In the genomic region with DNA sequence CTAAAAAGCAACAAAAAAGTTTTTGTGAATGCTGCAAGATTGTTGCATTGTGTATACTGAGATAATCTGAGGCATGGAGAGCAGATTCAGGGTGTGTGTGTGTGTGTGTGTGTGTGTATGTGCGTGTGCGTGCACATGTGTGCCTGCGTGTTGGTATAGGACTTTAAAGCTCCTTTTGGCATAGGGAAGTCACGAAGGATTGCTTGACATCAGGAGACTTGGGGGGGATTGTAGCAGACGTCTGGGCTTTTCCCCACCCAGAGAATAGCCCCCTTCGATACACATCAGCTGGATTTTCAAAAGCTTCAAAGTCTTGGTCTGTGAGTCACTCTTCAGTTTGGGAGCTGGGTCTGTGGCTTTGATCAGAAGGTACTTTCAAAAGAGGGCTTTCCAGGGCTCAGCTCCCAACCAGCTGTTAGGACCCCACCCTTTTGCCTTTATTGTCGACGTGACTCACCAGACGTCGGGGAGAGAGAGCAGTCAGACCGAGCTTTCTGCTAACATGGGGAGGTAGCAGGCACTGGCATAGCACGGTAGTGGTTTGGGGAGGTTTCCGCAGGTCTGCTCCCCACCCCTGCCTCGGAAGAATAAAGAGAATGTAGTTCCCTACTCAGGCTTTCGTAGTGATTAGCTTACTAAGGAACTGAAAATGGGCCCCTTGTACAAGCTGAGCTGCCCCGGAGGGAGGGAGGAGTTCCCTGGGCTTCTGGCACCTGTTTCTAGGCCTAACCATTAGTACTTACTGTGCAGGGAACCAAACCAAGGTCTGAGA, we compare ENCODE assay signal across 8 cellular contexts. TPM values are rescaled to one million over a fixed set of nuclear protein-coding genes. Genes with fewer than 3 reads are reported as not detected.
DNase-seq lines count a peak whose midpoint lies in the region; ATAC-seq, FAIRE-seq and TF ChIP-seq lines count a peak whose summit lies in the region.

No MANE protein-coding gene starts in this region.

- intact Hi-C loops in endothelial cell of umbilical vein (cut with micrococcal nuclease): no loop called here
- intact Hi-C loops in ovary (cut with DNase I): loop anchor here (5.0 to 10.0 kb wide), 4 partner anchors 43 to 267 kb away; no protein-coding TSS in a partner anchor

- H3K27me3 ChIP-seq in endothelial cell of umbilical vein (ENCODE audit: control insufficient read depth in 2 of 2, insufficient read depth in 2 of 2, low read length in 2 of 2) (no peaks in the 10 kb centered on the region), ovary (no peaks in the 10 kb centered on the region)

- H3K9me1 ChIP-seq in endothelial cell of umbilical vein (replicated peaks; ENCODE audit: control insufficient read depth, extremely low read depth, insufficient read depth, low read length): no peaks in the 10 kb centered on the region

- 34 to 55% (median 52%) methylated on average over 16 of the region's 16 CpGs for WGBS in ovary, 3 donors

- peaks cover 56% of the 10 kb centered on the region for H3K4me1 Mint-ChIP-seq in activated CD8-positive, alpha-beta T cell treated with anti-CD3 and anti-CD28 coated beads, Interleukin-2, amount 10 ng/mL, durations not matched to agents 7 days and 5 days (ENCODE audit: low read depth)
- peaks cover 42% of the 10 kb centered on the region for H3K4me1 Mint-ChIP-seq in type B pancreatic cell (ENCODE audit: unreplicated experiment)

- H3K4me3 Mint-ChIP-seq in activated CD8-positive, alpha-beta T cell treated with anti-CD3 and anti-CD28 coated beads, Interleukin-2, amount 10 ng/mL, durations not matched to agents 7 days and 5 days: peak overlapping the region; percentile 91
- H3K4me3 Mint-ChIP-seq in type B pancreatic cell: peak overlapping the region; percentile 78

- peak overlapping the region; percentile 98 for H3K9ac ChIP-seq in endothelial cell of umbilical vein (replicated peaks; ENCODE audit: extremely low read depth, insufficient read depth, low read length)

- peak; percentile 90 for DNase-seq in EL
- DNase-seq in M059J (ENCODE audit: low read depth): peak; percentile 91
- peak; percentile 82 for DNase-seq in activated CD8-positive, alpha-beta T cell treated with anti-CD3 and anti-CD28 coated beads, Interleukin-2, amount 10 ng/mL, durations not matched to agents 7 days and 5 days
- peak; percentile 76 for DNase-seq in endothelial cell of umbilical vein (ENCODE audit: low read depth, low spot score)
- peak in 3 of 5 donors; percentile 34 to 69 (median 40) for DNase-seq in ovary
- no peak for DNase-seq in type B pancreatic cell (ENCODE audit: extremely low spot score, unreplicated experiment)
- no peak for DNase-seq in NCI-H1436 treated with DMSO at 0.1 percent for 48 hours (lab: John Stamatoyannopoulos, UW)

- H3K36me3 ChIP-seq in endothelial cell of umbilical vein (ENCODE audit: control insufficient read depth in 2 of 2, extremely low read depth in 1 of 2, insufficient read depth in 2 of 2, low read length in 2 of 2): peaks cover 4 to 8% of the 10 kb centered on the region in 2 experiments
- no peaks in the 10 kb centered on the region for H3K36me3 ChIP-seq in ovary

- no peaks in the 10 kb centered on the region for H3K27me3 Mint-ChIP-seq in activated CD8-positive, alpha-beta T cell treated with anti-CD3 and anti-CD28 coated beads, Interleukin-2, amount 10 ng/mL, durations not matched to agents 7 days and 5 days (ENCODE audit: low read depth)
- peaks cover 40% of the 10 kb centered on the region for H3K27me3 Mint-ChIP-seq in type B pancreatic cell

- dilution Hi-C loops in endothelial cell of umbilical vein (cut with MboI; ENCODE audit: extremely low pct_ligation_motif_present, low sequenced_read_pairs): no loop called here

- H3K27ac ChIP-seq in endothelial cell of umbilical vein (ENCODE audit: insufficient read depth, low read depth, low read length): peak overlapping the region; percentile 100
- peak overlapping the region; percentile 13 to 94 for H3K27ac ChIP-seq in ovary

- H3K4me2 ChIP-seq in endothelial cell of umbilical vein (ENCODE audit: insufficient read depth, low read length): peak overlapping the region; percentile 96

- H4K20me1 ChIP-seq in endothelial cell of umbilical vein (replicated peaks; ENCODE audit: control insufficient read depth, extremely low read depth, insufficient read depth, low read length): no peaks in the 10 kb centered on the region

- CTCF ChIA-PET in activated CD8-positive, alpha-beta T cell treated with anti-CD3 and anti-CD28 coated beads, Interleukin-2, amount 10 ng/mL, durations not matched to agents 7 days and 5 days (lab: Charles Lee): interaction anchor here (0.8 to 13.2 kb wide), 21 partner anchors 16 to 350 kb away, joined by 3 to 272 read pairs (median 11); no protein-coding TSS in a partner anchor
- CTCF ChIA-PET in endothelial cell of umbilical vein (lab: Charles Lee): interaction anchor here (0.8 to 13.6 kb wide), 13 partner anchors 7 to 272 kb away, joined by 3 to 327 read pairs (median 4); no protein-coding TSS in a partner anchor

- POLR2A ChIA-PET in activated CD8-positive, alpha-beta T cell treated with anti-CD3 and anti-CD28 coated beads, Interleukin-2, amount 10 ng/mL, durations not matched to agents 7 days and 5 days (lab: Charles Lee): interaction anchor here (0.6 to 13.1 kb wide), 25 partner anchors 8 to 308 kb away, joined by 3 to 737 read pairs (median 5); no protein-coding TSS in a partner anchor
- POLR2A ChIA-PET in endothelial cell of umbilical vein (lab: Charles Lee): interaction anchor here (0.9 to 5.0 kb wide), 2 partner anchors 39 to 42 kb away, joined by 4 to 46 read pairs; no protein-coding TSS in a partner anchor

- no TSS peak for BruUV-seq in endothelial cell of umbilical vein (replicated peaks; lab: Mats Ljungman, UMichigan)

- TF ChIP-seq POLR2A in endothelial cell of umbilical vein (IDR thresholded peaks at IDR 0.05; ENCODE audit: low read depth, low read length) (peak; percentile 65), ovary (IDR thresholded peaks at IDR 0.05) (no peak)

- H3K36me3 Mint-ChIP-seq in activated CD8-positive, alpha-beta T cell treated with anti-CD3 and anti-CD28 coated beads, Interleukin-2, amount 10 ng/mL, durations not matched to agents 7 days and 5 days (ENCODE audit: low read depth): peaks cover 75% of the 10 kb centered on the region
- H3K36me3 Mint-ChIP-seq in type B pancreatic cell: peaks cover 12% of the 10 kb centered on the region

- H3K9me3 Mint-ChIP-seq in activated CD8-positive, alpha-beta T cell treated with anti-CD3 and anti-CD28 coated beads, Interleukin-2, amount 10 ng/mL, durations not matched to agents 7 days and 5 days (ENCODE audit: insufficient read depth): no peaks in the 10 kb centered on the region
- no peaks in the 10 kb centered on the region for H3K9me3 Mint-ChIP-seq in type B pancreatic cell

- ATAC-seq in GM21619 (IDR thresholded peaks at IDR 0.05; ENCODE audit: unreplicated experiment): peak; percentile 41
- ATAC-seq in activated CD8-positive, alpha-beta T cell treated with anti-CD3 and anti-CD28 coated beads, Interleukin-2, amount 10 ng/mL, durations not matched to agents 7 days and 5 days: peak; percentile 16

- no peak for TF ChIP-seq EP300 in ovary (IDR thresholded peaks at IDR 0.05)

- no peak for TF ChIP-seq CTCF in endothelial cell of umbilical vein (IDR thresholded peaks at IDR 0.05; ENCODE audit: extremely low read depth in 1 of 2, insufficient read depth in 1 of 2, low read depth in 1 of 2, low read length in 2 of 2)
- TF ChIP-seq CTCF in ovary (IDR thresholded peaks at IDR 0.05): no peak
- no peak for TF ChIP-seq CTCF in type B pancreatic cell (conservative IDR thresholded peaks at IDR 0.05)

- peak overlapping the region; percentile 94 for H3K27ac Mint-ChIP-seq in activated CD8-positive, alpha-beta T cell treated with anti-CD3 and anti-CD28 coated beads, Interleukin-2, amount 10 ng/mL, durations not matched to agents 7 days and 5 days
- H3K27ac Mint-ChIP-seq in type B pancreatic cell: peak overlapping the region; percentile 17

- no peaks in the 10 kb centered on the region for H3K9me3 ChIP-seq in endothelial cell of umbilical vein (replicated peaks; ENCODE audit: control insufficient read depth, insufficient read depth, low read length)
- H3K9me3 ChIP-seq in ovary: no peaks in the 10 kb centered on the region

- FAIRE-seq in endothelial cell of umbilical vein (lab: Jason Lieb, UNC): peak; percentile 83

- no peak overlapping the region for H2AFZ ChIP-seq in endothelial cell of umbilical vein (ENCODE audit: low read depth, low read length)

- H3K4me3 ChIP-seq in endothelial cell of umbilical vein (replicated peaks in 1 of 3; ENCODE audit: insufficient read depth in 1 of 3, low read depth in 1 of 3, low read length in 3 of 3): peak overlapping the region in 2 of 3 experiments; percentile 20 to 41
- no peak overlapping the region for H3K4me3 ChIP-seq in ovary

- peaks cover 52% of the 10 kb centered on the region for H3K79me2 ChIP-seq in endothelial cell of umbilical vein (ENCODE audit: control insufficient read depth, insufficient read depth, low read length)

- H3K4me1 ChIP-seq in endothelial cell of umbilical vein (ENCODE audit: control insufficient read depth, extremely low read depth, insufficient read depth, low read length) (peaks cover 61% of the 10 kb centered on the region), ovary (ENCODE audit: insufficient read depth) (peaks cover 7% of the 10 kb centered on the region)

TF ChIP-seq in endothelial cell of umbilical vein, 7 proteins besides CTCF, POLR2A, EP300 and RAD21:
- peak; percentile 25 for TF ChIP-seq GATA2 (IDR thresholded peaks at IDR 0.05; ENCODE audit: insufficient read depth, insufficient read length, low read depth, low read length)
- TF ChIP-seq POLR2AphosphoS5 (IDR thresholded peaks at IDR 0.05; ENCODE audit: insufficient read depth, low read depth, low read length): peak; percentile 66
- TF ChIP-seq FOS (IDR thresholded peaks at IDR 0.05; ENCODE audit: borderline replicate concordance, insufficient read depth, low read length): peak; percentile 74
- TF ChIP-seq MYC (IDR thresholded peaks at IDR 0.05; ENCODE audit: low read depth, low read length): no peak

RNA-seq across cellular contexts. Expression of gene BHLHE40, which starts 4.7 kb away (rescaled TPM):
- total RNA-seq in M059J (2014; rRNA removed; shearing (Covaris generic)): 39.0 and 41.3 TPM in 2 replicates
- 100 to 1,000 TPM; 209 to 219 TPM for total RNA-seq in activated CD8-positive, alpha-beta T cell treated with anti-CD3 and anti-CD28 coated beads, Interleukin-2, amount 10 ng/mL, durations not matched to agents 7 days and 5 days
- total RNA-seq in endothelial cell of umbilical vein (40.3 and 57.4 TPM in 2 replicates), ovary (100 to 1,000 TPM in 4 of 7 donors, 10 to 100 TPM in 3; 47.3 to 264 (median 103) TPM), type B pancreatic cell (ENCODE audit: low replicate concordance) (13.6 and 40.5 TPM in 2 replicates)
- polyA plus RNA-seq in endothelial cell of umbilical vein (31.9 and 57.9 TPM in 2 replicates), ovary (10 to 100 TPM; 28.6 to 52.2 TPM)
- polyA plus RNA-seq in endothelial cell of umbilical vein (2011; cell fraction: cytosol; rRNA removed): 40.4 and 45.0 TPM in 2 replicates
- 232 and 244 TPM in 2 replicates for polyA plus RNA-seq in endothelial cell of umbilical vein (2011; cell fraction: nucleus; rRNA removed)
- 77.7 and 85.4 TPM in 2 replicates for polyA plus RNA-seq in endothelial cell of umbilical vein (2012)
- 50.2 and 58.1 TPM in 2 replicates for polyA minus RNA-seq in endothelial cell of umbilical vein
- 14.3 TPM for polyA minus RNA-seq in endothelial cell of umbilical vein (2011; cell fraction: cytosol; rRNA and poly(A)+ RNA removed)
- 117 and 162 TPM in 2 replicates for polyA minus RNA-seq in endothelial cell of umbilical vein (2011; cell fraction: nucleus; rRNA and poly(A)+ RNA removed)

Comparison
In these comparisons a context has a peak if more than half of its experiments do, and no peak if none do; other contexts are left out.
1. DNase-seq: peak in EL (single experiment), M059J (single experiment), activated CD8-positive, alpha-beta T cell treated with anti-CD3 and anti-CD28 coated beads, Interleukin-2, amount 10 ng/mL, durations not matched to agents 7 days and 5 days (single experiment), endothelial cell of umbilical vein (single experiment) and ovary (3 of 5); none in type B pancreatic cell (single experiment) and NCI-H1436 treated with DMSO at 0.1 percent for 48 hours (single experiment).